In the genomic region with DNA sequence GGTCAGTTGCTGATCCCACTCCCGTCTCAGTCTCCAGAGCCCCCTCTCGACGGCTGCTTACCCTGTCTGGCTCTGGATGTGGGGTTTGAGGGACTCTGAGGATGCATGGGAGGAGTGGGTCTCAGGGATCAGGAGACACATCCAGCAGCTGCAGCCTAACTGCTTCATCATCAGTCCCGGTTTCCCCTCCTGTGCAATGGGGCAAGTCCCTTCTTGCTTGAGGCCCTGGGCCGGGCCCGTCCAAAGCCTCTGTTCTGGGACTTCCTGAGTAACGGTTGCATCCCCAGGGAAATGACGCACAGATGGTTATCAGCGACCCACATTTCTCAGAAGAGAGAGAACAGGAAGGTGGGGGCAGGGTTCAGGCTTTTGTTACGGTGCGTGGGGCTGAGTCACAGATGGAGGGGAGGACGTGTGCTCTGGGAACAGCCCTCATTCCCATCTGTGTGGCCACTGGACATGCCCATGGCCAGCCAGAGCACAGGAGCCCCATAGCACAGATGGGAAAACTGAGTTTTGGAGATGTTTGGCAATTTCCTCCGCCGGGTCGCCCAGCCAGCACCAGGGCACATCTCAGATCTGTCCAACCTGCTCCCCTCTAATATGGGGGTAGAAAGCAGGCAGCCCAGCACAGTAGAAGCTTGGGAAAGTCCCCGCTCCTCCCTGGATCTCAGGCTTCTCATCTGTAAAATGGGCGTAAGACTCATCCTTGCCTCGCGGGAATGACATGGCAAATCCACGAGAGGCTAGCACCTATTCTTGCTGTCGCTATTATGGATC, we compare ENCODE assay signal across 1 cellular context.
TF ChIP-seq lines count a peak whose summit lies in the region.

No MANE protein-coding gene starts in this region.

TF ChIP-seq in K562, 482 proteins besides CTCF, POLR2A, EP300 and RAD21 (continued from another document and continues in another):
- TF ChIP-seq ZFP36 (IDR thresholded peaks at IDR 0.05; ENCODE audit: low read depth, low read length, partially characterized antibody) (peak; percentile 41), MGA (IDR thresholded peaks at IDR 0.05) (peak; percentile 60), CSDE1 (IDR thresholded peaks at IDR 0.05) (no peak), TARDBP (IDR thresholded peaks at IDR 0.05) (peak; percentile 94), IRF9 (tag; IDR thresholded peaks at IDR 0.05) (no peak), ZNF239 (CRISPR knock-in tag; IDR thresholded peaks at IDR 0.05) (0 out of 2 replicates have a peak, but pooled peaks have one; percentile 11), FOXJ2 (tag; IDR thresholded peaks at IDR 0.05) (no peak), ZNF766 (CRISPR knock-in tag; conservative IDR thresholded peaks at IDR 0.05) (peak; percentile 78), XRCC4 (IDR thresholded peaks at IDR 0.05; ENCODE audit: extremely low read depth, insufficient read depth, insufficient read length) (no peak), PML (IDR thresholded peaks at IDR 0.05; ENCODE audit: low read length) (peak; percentile 78; the same call in 1 of the 2 replicates), MCM7 (IDR thresholded peaks at IDR 0.05) (no peak), CREB3L1 (IDR thresholded peaks at IDR 0.05; ENCODE audit: borderline replicate concordance, low read depth) (peak; percentile 79), KAT7 (CRISPR knock-in tag; IDR thresholded peaks at IDR 0.05; ENCODE audit: borderline replicate concordance) (no peak), U2AF1 (optimal IDR thresholded peaks at IDR 0.05; ENCODE audit: low read depth, low read length) (no peak), FOXM1 (IDR thresholded peaks at IDR 0.05; ENCODE audit: low read depth) (peak; percentile 78), FOXM1 (CRISPR knock-in tag; IDR thresholded peaks at IDR 0.05; ENCODE audit: low read depth) (no peak), PREB (CRISPR knock-in tag; IDR thresholded peaks at IDR 0.05) (no peak), ZEB2 (IDR thresholded peaks at IDR 0.05) (peak; percentile 33; the same call in 1 of the 2 replicates), ZNF445 (CRISPR knock-in tag; IDR thresholded peaks at IDR 0.05; ENCODE audit: low read depth) (no peak), ZNF274 (IDR thresholded peaks at IDR 0.05; ENCODE audit: borderline replicate concordance, low read depth, low read length) (no peak), SMAD3 (CRISPR knock-in tag; conservative IDR thresholded peaks at IDR 0.05) (0 out of 2 replicates have a peak, but pooled peaks have one; percentile 68)
- TF ChIP-seq, protein P1, sequence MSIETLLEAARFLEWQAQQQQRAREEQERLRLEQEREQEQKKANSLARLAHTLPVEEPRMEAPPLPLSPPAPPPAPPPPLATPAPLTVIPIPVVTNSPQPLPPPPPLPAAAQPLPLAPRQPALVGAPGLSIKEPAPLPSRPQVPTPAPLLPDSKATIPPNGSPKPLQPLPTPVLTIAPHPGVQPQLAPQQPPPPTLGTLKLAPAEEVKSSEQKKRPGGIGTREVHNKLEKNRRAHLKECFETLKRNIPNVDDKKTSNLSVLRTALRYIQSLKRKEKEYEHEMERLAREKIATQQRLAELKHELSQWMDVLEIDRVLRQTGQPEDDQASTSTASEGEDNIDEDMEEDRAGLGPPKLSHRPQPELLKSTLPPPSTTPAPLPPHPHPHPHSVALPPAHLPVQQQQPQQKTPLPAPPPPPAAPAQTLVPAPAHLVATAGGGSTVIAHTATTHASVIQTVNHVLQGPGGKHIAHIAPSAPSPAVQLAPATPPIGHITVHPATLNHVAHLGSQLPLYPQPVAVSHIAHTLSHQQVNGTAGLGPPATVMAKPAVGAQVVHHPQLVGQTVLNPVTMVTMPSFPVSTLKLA (conservative IDR thresholded peaks at IDR 0.05): peak; percentile 63 to 80
- TF ChIP-seq, protein P2, sequence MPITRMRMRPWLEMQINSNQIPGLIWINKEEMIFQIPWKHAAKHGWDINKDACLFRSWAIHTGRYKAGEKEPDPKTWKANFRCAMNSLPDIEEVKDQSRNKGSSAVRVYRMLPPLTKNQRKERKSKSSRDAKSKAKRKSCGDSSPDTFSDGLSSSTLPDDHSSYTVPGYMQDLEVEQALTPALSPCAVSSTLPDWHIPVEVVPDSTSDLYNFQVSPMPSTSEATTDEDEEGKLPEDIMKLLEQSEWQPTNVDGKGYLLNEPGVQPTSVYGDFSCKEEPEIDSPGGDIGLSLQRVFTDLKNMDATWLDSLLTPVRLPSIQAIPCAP (CRISPR knock-in tag; IDR thresholded peaks at IDR 0.05; ENCODE audit: borderline replicate concordance): no peak
- TF ChIP-seq, protein P3, sequence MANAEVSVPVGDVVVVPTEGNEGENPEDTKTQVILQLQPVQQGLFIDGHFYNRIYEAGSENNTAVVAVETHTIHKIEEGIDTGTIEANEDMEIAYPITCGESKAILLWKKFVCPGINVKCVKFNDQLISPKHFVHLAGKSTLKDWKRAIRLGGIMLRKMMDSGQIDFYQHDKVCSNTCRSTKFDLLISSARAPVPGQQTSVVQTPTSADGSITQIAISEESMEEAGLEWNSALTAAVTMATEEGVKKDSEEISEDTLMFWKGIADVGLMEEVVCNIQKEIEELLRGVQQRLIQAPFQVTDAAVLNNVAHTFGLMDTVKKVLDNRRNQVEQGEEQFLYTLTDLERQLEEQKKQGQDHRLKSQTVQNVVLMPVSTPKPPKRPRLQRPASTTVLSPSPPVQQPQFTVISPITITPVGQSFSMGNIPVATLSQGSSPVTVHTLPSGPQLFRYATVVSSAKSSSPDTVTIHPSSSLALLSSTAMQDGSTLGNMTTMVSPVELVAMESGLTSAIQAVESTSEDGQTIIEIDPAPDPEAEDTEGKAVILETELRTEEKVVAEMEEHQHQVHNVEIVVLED (CRISPR knock-in tag; IDR thresholded peaks at IDR 0.05): peak; percentile 48
- TF ChIP-seq, protein P4, sequence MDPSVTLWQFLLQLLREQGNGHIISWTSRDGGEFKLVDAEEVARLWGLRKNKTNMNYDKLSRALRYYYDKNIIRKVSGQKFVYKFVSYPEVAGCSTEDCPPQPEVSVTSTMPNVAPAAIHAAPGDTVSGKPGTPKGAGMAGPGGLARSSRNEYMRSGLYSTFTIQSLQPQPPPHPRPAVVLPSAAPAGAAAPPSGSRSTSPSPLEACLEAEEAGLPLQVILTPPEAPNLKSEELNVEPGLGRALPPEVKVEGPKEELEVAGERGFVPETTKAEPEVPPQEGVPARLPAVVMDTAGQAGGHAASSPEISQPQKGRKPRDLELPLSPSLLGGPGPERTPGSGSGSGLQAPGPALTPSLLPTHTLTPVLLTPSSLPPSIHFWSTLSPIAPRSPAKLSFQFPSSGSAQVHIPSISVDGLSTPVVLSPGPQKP (CRISPR knock-in tag; IDR thresholded peaks at IDR 0.05): no peak
- TF ChIP-seq, protein P5, sequence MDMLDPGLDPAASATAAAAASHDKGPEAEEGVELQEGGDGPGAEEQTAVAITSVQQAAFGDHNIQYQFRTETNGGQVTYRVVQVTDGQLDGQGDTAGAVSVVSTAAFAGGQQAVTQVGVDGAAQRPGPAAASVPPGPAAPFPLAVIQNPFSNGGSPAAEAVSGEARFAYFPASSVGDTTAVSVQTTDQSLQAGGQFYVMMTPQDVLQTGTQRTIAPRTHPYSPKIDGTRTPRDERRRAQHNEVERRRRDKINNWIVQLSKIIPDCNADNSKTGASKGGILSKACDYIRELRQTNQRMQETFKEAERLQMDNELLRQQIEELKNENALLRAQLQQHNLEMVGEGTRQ (CRISPR knock-in tag; IDR thresholded peaks at IDR 0.05): no peak
- TF ChIP-seq, protein P6, sequence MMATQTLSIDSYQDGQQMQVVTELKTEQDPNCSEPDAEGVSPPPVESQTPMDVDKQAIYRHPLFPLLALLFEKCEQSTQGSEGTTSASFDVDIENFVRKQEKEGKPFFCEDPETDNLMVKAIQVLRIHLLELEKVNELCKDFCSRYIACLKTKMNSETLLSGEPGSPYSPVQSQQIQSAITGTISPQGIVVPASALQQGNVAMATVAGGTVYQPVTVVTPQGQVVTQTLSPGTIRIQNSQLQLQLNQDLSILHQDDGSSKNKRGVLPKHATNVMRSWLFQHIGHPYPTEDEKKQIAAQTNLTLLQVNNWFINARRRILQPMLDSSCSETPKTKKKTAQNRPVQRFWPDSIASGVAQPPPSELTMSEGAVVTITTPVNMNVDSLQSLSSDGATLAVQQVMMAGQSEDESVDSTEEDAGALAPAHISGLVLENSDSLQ (IDR thresholded peaks at IDR 0.05): no peak; the same call in none of the 2 replicates
